Comparison of ENCODE assay signal across 18 cellular contexts in the genomic region with DNA sequence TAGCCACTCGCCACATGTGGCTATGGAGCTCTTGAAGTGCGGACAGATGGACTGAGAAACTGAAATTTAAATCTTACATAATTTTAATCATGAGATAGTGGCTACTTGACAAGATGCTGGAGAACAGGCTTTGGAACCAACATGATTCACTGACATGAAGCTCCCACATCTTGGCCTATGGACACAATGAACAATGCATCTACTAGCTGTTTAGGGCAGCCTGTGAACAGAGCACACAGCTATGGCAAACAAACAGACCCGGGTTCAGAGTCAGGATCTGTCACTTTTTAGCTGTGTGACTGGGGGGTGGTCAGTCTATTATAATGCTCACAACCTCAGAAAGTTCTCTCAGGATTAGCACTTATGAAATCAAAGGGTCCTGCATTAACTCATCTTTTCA.
"Had no signal": no experiment of that assay in that cellular context is flagged by ENCODE, and none has a peak within 500 bp of the region (broad histone marks: within the 10 kb centered on the region; RNA-seq: fewer than 3 reads in every experiment).

No MANE protein-coding gene starts in this region.

- ATAC-seq: K562 had no signal

- DNase-seq: Kasumi-1, MM.1S, NCI-H1092 treated with DMSO at 0.1 percent for 48 hours, NCI-H1436, NCI-H187, NCI-H2029, NCI-H2081 treated with DMSO at 0.1 percent for 48 hours, NCI-H2171, NCI-H226, NCI-H446, NCI-H510A, NCI-H524 treated with DMSO at 0.1 percent for 48 hours, NCI-H69, NCI-H774, Right ventricle myocardium superior, RPMI8226, SIG-M5 had no signal
